ENCODE assay signal across 19 cellular contexts in genomic region chr20:23061262-23061661, GRCh38. TPM values are rescaled to one million over a fixed set of nuclear protein-coding genes. Genes with fewer than 3 reads are reported as not detected.
DNase-seq lines count a peak whose midpoint lies in the region; ATAC-seq and TF ChIP-seq lines count a peak whose summit lies in the region.
"Had no signal": no experiment of that assay in that cellular context is flagged by ENCODE, and none has a peak within 500 bp of the region (broad histone marks: within the 10 kb centered on the region; RNA-seq: fewer than 3 reads in every experiment).

No MANE protein-coding gene starts in this region.

- H3K79me2 ChIP-seq in DND-41 (ENCODE audit: insufficient read depth, low read length) (no peaks in the 10 kb centered on the region), smooth muscle cell (ENCODE audit: low read depth) (no peaks in the 10 kb centered on the region)

- H3K9me3 ChIP-seq in DND-41 (ENCODE audit: insufficient read depth, low read length, severe bottlenecking) (no peaks in the 10 kb centered on the region), duodenal mucosa (ENCODE audit: control insufficient read depth in 1 of 2, low read length in 2 of 2) (no peaks in the 10 kb centered on the region), left lung (peaks cover 0 to 5% of the 10 kb centered on the region in 2 donors), smooth muscle cell (replicated peaks; ENCODE audit: low read depth) (no peaks in the 10 kb centered on the region)

- no peak overlapping the region for H3K4me2 ChIP-seq in DND-41 (ENCODE audit: insufficient read depth, low read length)
- H3K4me2 ChIP-seq in smooth muscle cell, result peak overlapping the region; percentile 72

- TF ChIP-seq CTCF in DND-41 (IDR thresholded peaks at IDR 0.05; ENCODE audit: borderline replicate concordance, extremely low read depth, low read length, poor library complexity, severe bottlenecking) (no peak), left lung (IDR thresholded peaks at IDR 0.05) (no peak), smooth muscle cell (IDR thresholded peaks at IDR 0.05; ENCODE audit: borderline replicate concordance, insufficient read depth, poor library complexity, severe bottlenecking) (no peak)

- ATAC-seq in DND-41 (ENCODE audit: insufficient read depth, low read depth), result no peak
- no peak for ATAC-seq in left lung
- ATAC-seq in HG03469 (IDR thresholded peaks at IDR 0.05; ENCODE audit: unreplicated experiment), result no peak
- ATAC-seq: foreskin keratinocyte had no signal

- H3F3A ChIP-seq in smooth muscle cell (ENCODE audit: low read depth), result peaks cover 12% of the 10 kb centered on the region

- H3K27ac ChIP-seq in DND-41 (ENCODE audit: low read length), result no peak overlapping the region
- peak overlapping the region; percentile 13 for H3K27ac ChIP-seq in duodenal mucosa (ENCODE audit: low read depth, low read length)
- H3K27ac ChIP-seq in left lung, result peak overlapping the region; percentile 5 to 24
- peak overlapping the region; percentile 62 for H3K27ac ChIP-seq in smooth muscle cell (ENCODE audit: low read depth)
- H3K27ac ChIP-seq: foreskin keratinocyte had no signal

- no peak overlapping the region for H3K9ac ChIP-seq in DND-41 (ENCODE audit: low read depth, low read length)
- H3K9ac ChIP-seq in duodenal mucosa (ENCODE audit: low read depth in 1 of 2, low read length in 2 of 2), result no peak overlapping the region
- no peak overlapping the region for H3K9ac ChIP-seq in smooth muscle cell (ENCODE audit: low read depth)

- 0 out of 2 replicates have a peak overlapping the region, but pooled peaks have one; percentile 21 for H2AFZ ChIP-seq in DND-41 (ENCODE audit: low read depth, low read length)
- H2AFZ ChIP-seq in smooth muscle cell (ENCODE audit: low read depth), result no peak overlapping the region

- H3K4me3 ChIP-seq in DND-41 (ENCODE audit: low read depth in 1 of 2, low read length in 2 of 2) (no peak overlapping the region), duodenal mucosa (ENCODE audit: low read depth in 1 of 2, low read length in 2 of 2) (no peak overlapping the region), left lung (no peak overlapping the region), smooth muscle cell (no peak overlapping the region)

- H3K4me1 ChIP-seq in DND-41 (ENCODE audit: insufficient read depth, low read length) (peaks cover 30% of the 10 kb centered on the region), duodenal mucosa (ENCODE audit: control insufficient read depth in 1 of 2, insufficient read depth in 2 of 2, low read length in 2 of 2) (peaks cover 0 to 5% of the 10 kb centered on the region in 2 donors), left lung (peaks cover 14 to 31% of the 10 kb centered on the region in 2 donors), smooth muscle cell (ENCODE audit: low read depth) (peaks cover 15% of the 10 kb centered on the region)

- H3K36me3 ChIP-seq in DND-41 (ENCODE audit: insufficient read depth, low read length) (no peaks in the 10 kb centered on the region), duodenal mucosa (ENCODE audit: control insufficient read depth in 1 of 2, insufficient read depth in 2 of 2, low read length in 2 of 2) (no peaks in the 10 kb centered on the region), left lung (no peaks in the 10 kb centered on the region), smooth muscle cell (ENCODE audit: low read depth) (no peaks in the 10 kb centered on the region)

- intact Hi-C loops in left lung (cut with DNase I), result no loop called here

- no peaks in the 10 kb centered on the region for H4K20me1 ChIP-seq in DND-41 (ENCODE audit: insufficient read depth, low read length)
- no peaks in the 10 kb centered on the region for H4K20me1 ChIP-seq in smooth muscle cell (ENCODE audit: low read depth)

- H3K27me3 ChIP-seq in DND-41 (ENCODE audit: insufficient read depth, low read length, poor library complexity), result no peaks in the 10 kb centered on the region
- H3K27me3 ChIP-seq in duodenal mucosa (ENCODE audit: control insufficient read depth in 1 of 2, insufficient read depth in 2 of 2, low read length in 2 of 2), result no peaks in the 10 kb centered on the region
- H3K27me3 ChIP-seq in left lung, result no peaks in the 10 kb centered on the region
- H3K27me3 ChIP-seq in smooth muscle cell (ENCODE audit: low read depth), result no peaks in the 10 kb centered on the region
- H3K27me3 ChIP-seq: foreskin keratinocyte had no signal

- 83% methylated on average over 5 of the region's 5 CpGs for WGBS in smooth muscle cell (ENCODE audit: low lambda C conversion rate)

- DNase-seq in DND-41, result no peak
- no peak for DNase-seq in left lung
- no peak for DNase-seq in smooth muscle cell (lab: John Stamatoyannopoulos, UW; ENCODE audit: unreplicated experiment)
- no peak for DNase-seq in stimulated activated CD4-positive, alpha-beta T cell treated with anti-CD3 and anti-CD28 coated beads, Interleukin-4, amount 100 ng/mL, for 1 hour
- DNase-seq in NCI-H510A (lab: John Stamatoyannopoulos, UW), result no peak
- DNase-seq in C1 segment of cervical spinal cord (lab: John Stamatoyannopoulos, UW), result no peak
- DNase-seq: activated CD4-positive, alpha-beta memory T cell treated with anti-CD3 and anti-CD28 coated beads for 36 hours; Calu3; foreskin keratinocyte; GF-D8; stimulated activated CD4-positive, alpha-beta T cell treated with anti-CD3 and anti-CD28 coated beads, Interleukin-1b, Interleukin-23, amount 100 ng/mL, for 48 hours; stimulated activated CD8-positive, alpha-beta memory T cell treated with anti-CD3 and anti-CD28 coated beads, Interleukin-4, amount 100 ng/mL, for 48 hours had no signal

RNA-seq across cellular contexts. Expression of gene THBD, which starts 11.8 kb away (rescaled TPM):
- total RNA-seq in left lung (10 to 100 TPM; 53.1 to 77.4 TPM), smooth muscle cell (8.4 and 9.9 TPM in 2 replicates)
- polyA plus RNA-seq in smooth muscle cell, result 10.0 and 10.5 TPM in 2 replicates
- total RNA-seq: activated CD4-positive, alpha-beta memory T cell treated with anti-CD3 and anti-CD28 coated beads for 36 hours; Calu3; HT1080; SK-MEL-5 had no signal

RNA-seq across cellular contexts. Expression of gene CD93, which starts 24.9 kb away (rescaled TPM):
- total RNA-seq in left lung (100 to 1,000 TPM in 1 of 2 donors, 10 to 100 TPM in 1; 71.2 to 108 TPM), smooth muscle cell (not detected in 2 replicates)
- not detected in 2 replicates for polyA plus RNA-seq in smooth muscle cell
- total RNA-seq: Calu3, foreskin keratinocyte, progenitor cell of endocrine pancreas, SK-MEL-5 had no signal
- polyA plus RNA-seq: foreskin keratinocyte had no signal

RNA-seq across cellular contexts. Expression of gene SSTR4, which starts 26.1 kb away (rescaled TPM):
- total RNA-seq in left lung, result not detected
- total RNA-seq in smooth muscle cell, result 0.09 TPM in 1 of 2 replicates, not detected in the other
- polyA plus RNA-seq in smooth muscle cell, result not detected in 2 replicates
- total RNA-seq: activated CD4-positive, alpha-beta memory T cell treated with anti-CD3 and anti-CD28 coated beads for 36 hours; Calu3; dermis microvascular lymphatic vessel endothelial cell; foreskin keratinocyte; HT1080; progenitor cell of endocrine pancreas; SK-MEL-5 had no signal
- polyA plus RNA-seq: AG04450, foreskin keratinocyte had no signal

Comparison
In these comparisons a context has a peak if more than half of its experiments do, and no peak if none do; other contexts are left out.
1. RNA of gene CD93, which starts 24.9 kb away (total RNA-seq): 71.2 to 108 TPM in left lung; not detected in smooth muscle cell; every median in the first group is over 10 times any median in the second.